In the genomic region with DNA sequence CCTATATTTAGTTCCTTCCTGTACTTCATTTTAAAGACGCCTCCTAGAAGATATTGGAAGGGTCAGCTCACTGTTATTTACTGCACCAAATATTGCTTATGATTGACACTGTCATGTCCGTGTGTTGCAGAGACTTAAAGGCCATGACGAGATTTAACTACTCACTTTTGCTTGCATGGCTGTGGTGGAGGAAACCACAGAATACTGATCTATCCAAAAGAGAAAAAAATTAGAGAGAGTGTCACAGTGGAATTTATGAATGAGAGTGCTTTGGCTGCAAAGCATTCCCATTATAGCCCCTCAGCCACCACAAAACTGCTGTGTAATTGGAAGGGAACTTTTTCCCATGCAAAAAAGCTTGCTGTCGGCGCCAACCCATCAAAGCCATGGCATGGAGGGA, we compare ENCODE assay signal across 20 cellular contexts. TPM values are rescaled to one million over a fixed set of nuclear protein-coding genes. Genes with fewer than 3 reads are reported as not detected.
DNase-seq lines count a peak whose midpoint lies in the region; TF ChIP-seq lines count a peak whose summit lies in the region.
"Had no signal": no experiment of that assay in that cellular context is flagged by ENCODE, and none has a peak within 500 bp of the region (broad histone marks: within the 10 kb centered on the region; RNA-seq: fewer than 3 reads in every experiment).

No MANE protein-coding gene starts in this region.

- H3K79me2 ChIP-seq in Karpas-422 (ENCODE audit: low read length) = peaks cover 85% of the 10 kb centered on the region

- peak overlapping the region; percentile 98 for H3K27ac ChIP-seq in Karpas-422 (ENCODE audit: low read length)
- peak overlapping the region; percentile 67 to 75 for H3K27ac ChIP-seq in tibial artery
- H3K27ac ChIP-seq: 22Rv1, body of pancreas, HL-60, transverse colon had no signal

- H3K4me2 ChIP-seq in Karpas-422 (ENCODE audit: low read depth, low read length, poor library complexity, severe bottlenecking) = peak overlapping the region; percentile 75

- in situ Hi-C loops in astrocyte of the spinal cord (cut with HindIII; ENCODE audit: low sequenced_read_pairs) = no loop called here

- no peak for TF ChIP-seq CTCF in astrocyte of the spinal cord (IDR thresholded peaks at IDR 0.05; ENCODE audit: low read depth, low read length)
- TF ChIP-seq CTCF in tibial artery (IDR thresholded peaks at IDR 0.05) = no peak

- peak overlapping the region; percentile 48 for H3K4me3 ChIP-seq in Karpas-422 (ENCODE audit: low read length)
- H3K4me3 ChIP-seq in astrocyte of the spinal cord (ENCODE audit: low read depth, low read length) = no peak overlapping the region
- H3K4me3 ChIP-seq in tibial artery = no peak overlapping the region
- H3K4me3 ChIP-seq: body of pancreas, HAP-1, transverse colon had no signal

- H3K4me1 ChIP-seq in Karpas-422 (ENCODE audit: low read length) (peaks cover 82% of the 10 kb centered on the region), tibial artery (peaks cover 0 to 91% (median 48%) of the 10 kb centered on the region in 4 donors)
- H3K4me1 ChIP-seq: body of pancreas, HAP-1 had no signal

- H3K27me3 ChIP-seq in Karpas-422 (ENCODE audit: low read length) = no peaks in the 10 kb centered on the region
- no peaks in the 10 kb centered on the region for H3K27me3 ChIP-seq in tibial artery
- H3K27me3 ChIP-seq: body of pancreas had no signal

- no peak overlapping the region for H2AFZ ChIP-seq in Karpas-422 (ENCODE audit: low read length)

- intact Hi-C loops in tibial artery (cut with DNase I; ENCODE audit: low total_unique reads) = loop anchor here (5.0 kb wide), 1 partner anchor 869 kb away; no protein-coding TSS in a partner anchor

- no peaks in the 10 kb centered on the region for H4K20me1 ChIP-seq in Karpas-422 (ENCODE audit: insufficient read depth, low read depth, low read length)

- H3K9me3 ChIP-seq in Karpas-422 (ENCODE audit: low read length) (no peaks in the 10 kb centered on the region; the same call in 1 of the 2 replicates), tibial artery (no peaks in the 10 kb centered on the region)
- H3K9me3 ChIP-seq: body of pancreas, HAP-1, transverse colon had no signal

- H3K9ac ChIP-seq in Karpas-422 (ENCODE audit: low read length) = peak overlapping the region; percentile 77

- H3K36me3 ChIP-seq in Karpas-422 (ENCODE audit: insufficient read depth, low read length) = peaks cover 22% of the 10 kb centered on the region
- no peaks in the 10 kb centered on the region for H3K36me3 ChIP-seq in tibial artery
- H3K36me3 ChIP-seq: HAP-1, transverse colon had no signal

- peak; percentile 16 for DNase-seq in DMS79 treated with DMSO at 0.1 percent for 48 hours (lab: John Stamatoyannopoulos, UW)
- DNase-seq in DMS79 (lab: John Stamatoyannopoulos, UW) = no peak
- DNase-seq in Karpas-422 = no peak
- peak; percentile 72 for DNase-seq in astrocyte of the spinal cord (ENCODE audit: low read depth, low spot score)
- no peak for DNase-seq in tibial artery
- no peak for DNase-seq in NCI-H2081 (lab: John Stamatoyannopoulos, UW)
- no peak for DNase-seq in NCI-H146 (lab: John Stamatoyannopoulos, UW)
- no peak for DNase-seq in NCI-H2081 treated with DMSO at 0.1 percent for 48 hours (lab: John Stamatoyannopoulos, UW)
- DNase-seq: activated CD4-positive, alpha-beta T cell treated with anti-CD3 and anti-CD28 coated beads for 48 hours; activated CD8-positive, alpha-beta memory T cell treated with anti-CD3 and anti-CD28 coated beads, Interleukin-2, amount 50 U/mL, for 48 hours; body of pancreas; CD8-positive, alpha-beta T cell; NCI-H1436; NCI-H446 treated with DMSO at 0.1 percent for 48 hours; small intestine; T1000; transverse colon had no signal

- no peaks in the 10 kb centered on the region for H3K9me2 ChIP-seq in Karpas-422 (replicated peaks; ENCODE audit: insufficient read depth, low read length)

RNA-seq across cellular contexts. Expression of a gene that starts 58.0 kb away (rescaled TPM):
- 93.1 and 101 TPM in 2 replicates for total RNA-seq in Karpas-422 (2014; rRNA removed; shearing (Covaris generic); ENCODE audit: low replicate concordance)

Comparison
In these comparisons a context has a peak if more than half of its experiments do, and no peak if none do; other contexts are left out.
1. DNase-seq: peak in DMS79 treated with DMSO at 0.1 percent for 48 hours (single experiment) and astrocyte of the spinal cord (single experiment); none in DMS79 (single experiment), Karpas-422 (single experiment), tibial artery (0 of 2), NCI-H2081 (0 of 2), NCI-H146 (single experiment) and NCI-H2081 treated with DMSO at 0.1 percent for 48 hours (single experiment).